1 cellular context compared by ENCODE assay signal in genomic region chr19:2253106-2254051, GRCh38.
TF ChIP-seq lines count a peak whose summit lies in the region.

No MANE protein-coding gene starts in this region.

TF ChIP-seq in HepG2, 621 proteins besides CTCF, POLR2A, EP300 and RAD21 (continued from another document and continues in another):
- TF ChIP-seq ZNF280D (CRISPR knock-in tag; IDR thresholded peaks at IDR 0.05) (no peak), ZNF317 (CRISPR knock-in tag; IDR thresholded peaks at IDR 0.05) (0 out of 2 replicates have a peak, but pooled peaks have one; percentile 52), MLX (CRISPR knock-in tag; IDR thresholded peaks at IDR 0.05) (no peak; the same call in 1 of the 2 replicates), MEIS2 (CRISPR knock-in tag; IDR thresholded peaks at IDR 0.05) (no peak), CHCHD3 (CRISPR knock-in tag; IDR thresholded peaks at IDR 0.05) (peak; percentile 70; the same call in 1 of the 2 replicates), ZNF362 (CRISPR knock-in tag; IDR thresholded peaks at IDR 0.05; ENCODE audit: borderline replicate concordance) (no peak), HOXD1 (CRISPR knock-in tag; IDR thresholded peaks at IDR 0.05) (no peak), ZNF704 (CRISPR knock-in tag; IDR thresholded peaks at IDR 0.05; ENCODE audit: borderline replicate concordance) (no peak), ZNF17 (CRISPR knock-in tag; IDR thresholded peaks at IDR 0.05) (no peak), HIC2 (CRISPR knock-in tag; IDR thresholded peaks at IDR 0.05; ENCODE audit: low read depth) (no peak), ZBTB1 (CRISPR knock-in tag; IDR thresholded peaks at IDR 0.05; ENCODE audit: borderline replicate concordance) (no peak), MTERF4 (CRISPR knock-in tag; IDR thresholded peaks at IDR 0.05) (no peak), ZNF235 (CRISPR knock-in tag; IDR thresholded peaks at IDR 0.05; ENCODE audit: borderline replicate concordance) (no peak), FOXA1 (IDR thresholded peaks at IDR 0.05) (no peak), FOXA1 (CRISPR knock-in tag; IDR thresholded peaks at IDR 0.05) (no peak), ZFP36L2 (CRISPR knock-in tag; IDR thresholded peaks at IDR 0.05) (no peak), ZKSCAN1 (IDR thresholded peaks at IDR 0.05; ENCODE audit: low read length) (no peak), ZNF562 (CRISPR knock-in tag; IDR thresholded peaks at IDR 0.05; ENCODE audit: borderline replicate concordance) (no peak), ZBTB37 (CRISPR knock-in tag; IDR thresholded peaks at IDR 0.05) (no peak), HNF4G (IDR thresholded peaks at IDR 0.05; ENCODE audit: borderline replicate concordance, low read depth, low read length) (no peak), HNF4G (CRISPR knock-in tag; IDR thresholded peaks at IDR 0.05; ENCODE audit: borderline replicate concordance, low read depth) (no peak), FOSL2 (CRISPR knock-in tag; IDR thresholded peaks at IDR 0.05) (no peak), TBX3 (IDR thresholded peaks at IDR 0.05; ENCODE audit: borderline replicate concordance) (no peak), ZNF292 (CRISPR knock-in tag; IDR thresholded peaks at IDR 0.05; ENCODE audit: borderline replicate concordance, low read depth) (no peak), GTF2F1 (IDR thresholded peaks at IDR 0.05; ENCODE audit: low read length) (no peak), DDIT3 (CRISPR knock-in tag; IDR thresholded peaks at IDR 0.05) (no peak), RFXAP (CRISPR knock-in tag; IDR thresholded peaks at IDR 0.05; ENCODE audit: borderline replicate concordance) (no peak), PPARG (CRISPR knock-in tag; conservative IDR thresholded peaks at IDR 0.05) (no peak), DNMT1 (CRISPR knock-in tag; IDR thresholded peaks at IDR 0.05) (0 out of 2 replicates have a peak, but pooled peaks have one; percentile 61), KLF12 (CRISPR knock-in tag; IDR thresholded peaks at IDR 0.05; ENCODE audit: borderline replicate concordance) (no peak), ZNF124 (CRISPR knock-in tag; IDR thresholded peaks at IDR 0.05) (no peak), NR3C1 (CRISPR knock-in tag; IDR thresholded peaks at IDR 0.05) (no peak), NFATC3 (CRISPR knock-in tag; IDR thresholded peaks at IDR 0.05) (no peak), HMG20A (CRISPR knock-in tag; IDR thresholded peaks at IDR 0.05; ENCODE audit: borderline replicate concordance) (no peak), CSRNP2 (CRISPR knock-in tag; conservative IDR thresholded peaks at IDR 0.05; ENCODE audit: low read depth) (no peak), ZNF605 (CRISPR knock-in tag; IDR thresholded peaks at IDR 0.05) (peak; percentile 71), ATF3 (CRISPR knock-in tag; IDR thresholded peaks at IDR 0.05) (no peak), IKZF5 (CRISPR knock-in tag; IDR thresholded peaks at IDR 0.05) (0 out of 2 replicates have a peak, but pooled peaks have one; percentile 25), FUBP1 (CRISPR knock-in tag; IDR thresholded peaks at IDR 0.05; ENCODE audit: borderline replicate concordance) (no peak), TRAFD1 (CRISPR knock-in tag; IDR thresholded peaks at IDR 0.05; ENCODE audit: borderline replicate concordance) (no peak), GPBP1L1 (CRISPR knock-in tag; IDR thresholded peaks at IDR 0.05) (no peak), CHD2 (IDR thresholded peaks at IDR 0.05; ENCODE audit: low read depth, low read length) (no peak), TP53 (CRISPR knock-in tag; conservative IDR thresholded peaks at IDR 0.05) (no peak), SP5 (CRISPR knock-in tag; IDR thresholded peaks at IDR 0.05; ENCODE audit: borderline replicate concordance, low read depth) (no peak; the same call in 1 of the 2 replicates), GATAD2A (CRISPR knock-in tag; IDR thresholded peaks at IDR 0.05) (peak; percentile 52; the same call in 1 of the 2 replicates)
